ENCODE assay signal across 12 cellular contexts in genomic region chr19:44626067-44626624, GRCh38. TPM values are rescaled to one million over a fixed set of nuclear protein-coding genes. Genes with fewer than 3 reads are reported as not detected.
DNase-seq lines count a peak whose midpoint lies in the region; ATAC-seq and TF ChIP-seq lines count a peak whose summit lies in the region.
"Had no signal": no experiment of that assay in that cellular context is flagged by ENCODE, and none has a peak within 500 bp of the region (broad histone marks: within the 10 kb centered on the region; RNA-seq: fewer than 3 reads in every experiment).

No MANE protein-coding gene starts in this region.

- H2AFZ ChIP-seq in hepatocyte = no peak overlapping the region

- H4K20me1 ChIP-seq in hepatocyte (ENCODE audit: insufficient read depth, poor library complexity, severe bottlenecking) = no peaks in the 10 kb centered on the region

- H3K27me3 ChIP-seq in hepatocyte = no peaks in the 10 kb centered on the region
- H3K27me3 ChIP-seq: neutrophil had no signal

- peaks cover 6% of the 10 kb centered on the region for H3K4me1 ChIP-seq in hepatocyte (ENCODE audit: insufficient read depth)

- H3K79me2 ChIP-seq in hepatocyte = no peaks in the 10 kb centered on the region

- peak overlapping the region; percentile 52 for H3K27ac ChIP-seq in hepatocyte
- H3K27ac ChIP-seq: neutrophil had no signal

- ATAC-seq in GM18870 (IDR thresholded peaks at IDR 0.05; ENCODE audit: unreplicated experiment) = no peak

- no peaks in the 10 kb centered on the region for H3K9me3 ChIP-seq in hepatocyte (ENCODE audit: low read depth)
- H3K9me3 ChIP-seq: neutrophil had no signal

- no peaks in the 10 kb centered on the region for H3K36me3 ChIP-seq in hepatocyte (replicated peaks; ENCODE audit: insufficient read depth, low read depth)
- H3K36me3 ChIP-seq: neutrophil had no signal

- WGBS in hepatocyte (ENCODE audit: low lambda C conversion rate, missing lambda C conversion rate) = 65% methylated on average over 1 of the region's 1 CpG

- no peak overlapping the region for H3K4me3 ChIP-seq in hepatocyte

- no peak for TF ChIP-seq CTCF in hepatocyte (IDR thresholded peaks at IDR 0.05; ENCODE audit: poor library complexity)

- no peaks in the 10 kb centered on the region for H3K9me2 ChIP-seq in hepatocyte (replicated peaks; ENCODE audit: insufficient read depth)

- DNase-seq in HPDE6-E6E7 (ENCODE audit: extremely low spot score) (peak; percentile 60), astrocyte of the hippocampus (ENCODE audit: low read depth, low spot score) (peak; percentile 98), hepatocyte (ENCODE audit: low spot score) (peak; percentile 55), stromal cell of bone marrow (ENCODE audit: low read depth) (peak; percentile 50), NCI-H2081 treated with DMSO at 0.1 percent for 48 hours (lab: John Stamatoyannopoulos, UW) (no peak), NCI-H1694 treated with DMSO at 0.1 percent for 48 hours (lab: John Stamatoyannopoulos, UW) (no peak), NCI-H2196 treated with DMSO at 0.1 percent for 48 hours (lab: John Stamatoyannopoulos, UW; ENCODE audit: unreplicated experiment) (no peak)
- DNase-seq: activated CD8-positive, alpha-beta memory T cell treated with anti-CD3 and anti-CD28 coated beads for 24 hours; NCI-H1417; SHP77 had no signal

- no peak overlapping the region for H3K4me2 ChIP-seq in hepatocyte

RNA-seq across cellular contexts. Expression of gene IGSF23, which starts 12.8 kb away (rescaled TPM):
- 2.1 TPM in 2 replicates for total RNA-seq in hepatocyte
- polyA plus RNA-seq in hepatocyte = 0.21 and 3.8 TPM in 2 replicates

RNA-seq across cellular contexts. Expression of gene PVR, which starts 17.6 kb away (rescaled TPM):
- total RNA-seq in hepatocyte = 123 and 124 TPM in 2 replicates
- 76.4 and 85.6 TPM in 2 replicates for polyA plus RNA-seq in hepatocyte

RNA-seq across cellular contexts. Expression of gene CEACAM19, which starts 45.1 kb away (rescaled TPM):
- 2.8 and 5.1 TPM in 2 replicates for total RNA-seq in hepatocyte
- polyA plus RNA-seq in hepatocyte = 4.9 and 5.6 TPM in 2 replicates

Comparison
In these comparisons a context has a peak if more than half of its experiments do, and no peak if none do; other contexts are left out.
1. DNase-seq: peak in HPDE6-E6E7 (single experiment), astrocyte of the hippocampus (single experiment), hepatocyte (single experiment) and stromal cell of bone marrow (single experiment); none in NCI-H2081 treated with DMSO at 0.1 percent for 48 hours (single experiment), NCI-H1694 treated with DMSO at 0.1 percent for 48 hours (single experiment) and NCI-H2196 treated with DMSO at 0.1 percent for 48 hours (single experiment).